In the genomic region with DNA sequence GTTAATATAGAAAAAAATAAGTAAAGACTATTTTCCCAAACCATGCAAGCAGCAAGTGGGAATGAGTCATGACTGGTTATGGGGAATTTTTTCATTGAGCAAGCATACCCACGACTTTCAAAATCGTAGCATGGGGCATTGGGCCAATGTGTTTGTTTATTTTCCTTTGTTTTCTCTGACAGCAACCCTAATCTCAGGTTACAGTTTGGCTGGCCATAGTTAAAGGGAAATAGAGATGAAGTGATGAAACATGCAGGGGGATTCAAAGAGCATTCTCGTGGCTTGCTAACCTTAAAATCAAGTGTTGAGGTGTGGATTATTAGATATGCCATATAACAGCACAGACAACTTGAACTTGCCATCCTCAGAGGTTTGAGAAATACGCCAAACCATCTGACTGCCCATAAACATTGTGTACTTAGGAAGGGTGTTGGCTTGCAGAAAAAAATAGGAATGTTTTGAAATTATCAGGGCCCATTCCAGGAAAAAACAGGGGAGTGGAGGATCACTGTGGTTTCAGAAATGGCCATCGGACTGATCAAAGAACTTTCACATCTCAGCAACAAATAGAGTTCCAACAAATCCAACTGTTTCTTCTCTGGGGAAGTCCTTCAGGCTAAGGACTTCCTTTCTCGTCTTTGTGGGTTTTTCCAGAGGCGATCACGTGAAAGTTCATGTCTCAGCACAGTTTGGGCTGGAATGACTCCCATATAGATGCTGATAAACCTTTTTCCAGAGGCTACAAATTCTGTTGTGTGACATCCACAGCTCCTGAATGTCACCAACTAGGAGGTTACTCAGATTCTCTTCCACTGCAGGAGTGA, we compare ENCODE assay signal across 8 cellular contexts.
DNase-seq lines count a peak whose midpoint lies in the region; ATAC-seq, FAIRE-seq and TF ChIP-seq lines count a peak whose summit lies in the region.

No MANE protein-coding gene starts in this region.

- H3K4me3 Mint-ChIP-seq in glutamatergic neuron (ENCODE audit: unreplicated experiment), result no peak overlapping the region

- H3K36me3 ChIP-seq in BLaER1 (no peaks in the 10 kb centered on the region), bronchial epithelial cell (ENCODE audit: control insufficient read depth, insufficient read depth, low read length) (no peaks in the 10 kb centered on the region), muscle layer of duodenum (ENCODE audit: control insufficient read depth in 1 of 2, insufficient read depth in 2 of 2, low read length in 2 of 2) (no peaks in the 10 kb centered on the region)

- H3K36me3 Mint-ChIP-seq in glutamatergic neuron (ENCODE audit: unreplicated experiment), result no peaks in the 10 kb centered on the region

- DNase-seq in NCI-H1092 treated with DMSO at 0.1 percent for 48 hours (lab: John Stamatoyannopoulos, UW) (peak; percentile 79), bronchial epithelial cell (ENCODE audit: low read depth) (peak; percentile 99), glutamatergic neuron (no peak), HK-2 (ENCODE audit: unreplicated experiment) (no peak)
- DNase-seq in stimulated activated CD4-positive, alpha-beta T cell treated with anti-CD3 and anti-CD28 coated beads, Interleukin-2, amount 100 ng/mL, for 24 hours, result no peak

- no peaks in the 10 kb centered on the region for H4K20me1 ChIP-seq in BLaER1

- no peak for TF ChIP-seq CTCF in bronchial epithelial cell (IDR thresholded peaks at IDR 0.05; ENCODE audit: insufficient read depth, low read length, severe bottlenecking)
- TF ChIP-seq CTCF in glutamatergic neuron (IDR thresholded peaks at IDR 0.05; ENCODE audit: partially characterized antibody, unreplicated experiment), result no peak

- H3K4me1 ChIP-seq in BLaER1 (peaks cover 11% of the 10 kb centered on the region), muscle layer of duodenum (ENCODE audit: control insufficient read depth in 1 of 2, insufficient read depth in 2 of 2, low read length in 2 of 2) (no peaks in the 10 kb centered on the region)

- H3K27me3 ChIP-seq in BLaER1 (no peaks in the 10 kb centered on the region), bronchial epithelial cell (ENCODE audit: control insufficient read depth, insufficient read depth, low read length) (no peaks in the 10 kb centered on the region), muscle layer of duodenum (ENCODE audit: low read depth, low read length) (no peaks in the 10 kb centered on the region)

- peak overlapping the region; percentile 45 for H3K4me2 ChIP-seq in BLaER1

- FAIRE-seq in bronchial epithelial cell (lab: Jason Lieb, UNC), result no peak

- no peak overlapping the region for H3K9ac ChIP-seq in BLaER1

- ATAC-seq in HG03095 (IDR thresholded peaks at IDR 0.05; ENCODE audit: unreplicated experiment), result no peak

- H3K27me3 Mint-ChIP-seq in glutamatergic neuron (ENCODE audit: unreplicated experiment), result no peaks in the 10 kb centered on the region

- H3K9me3 Mint-ChIP-seq in glutamatergic neuron (ENCODE audit: unreplicated experiment), result no peaks in the 10 kb centered on the region

- H3K27ac Mint-ChIP-seq in glutamatergic neuron (ENCODE audit: unreplicated experiment), result no peak overlapping the region

- H3K4me3 ChIP-seq in BLaER1 (no peak overlapping the region), bronchial epithelial cell (ENCODE audit: low read depth, low read length) (no peak overlapping the region), muscle layer of duodenum (ENCODE audit: low read depth in 1 of 2, low read length in 2 of 2) (no peak overlapping the region)

- H3K4me1 Mint-ChIP-seq in glutamatergic neuron (ENCODE audit: low read depth, unreplicated experiment), result no peaks in the 10 kb centered on the region

- H3K27ac ChIP-seq in BLaER1 (no peak overlapping the region), muscle layer of duodenum (ENCODE audit: low read length) (peak overlapping the region; percentile 17)

- H3K9me3 ChIP-seq in BLaER1 (0 out of 2 replicates have a peak, but pooled peaks cover 4% of the 10 kb centered on the region), muscle layer of duodenum (ENCODE audit: control insufficient read depth in 1 of 2, low read length in 2 of 2) (no peaks in the 10 kb centered on the region)

Comparison
In these comparisons a context has a peak if more than half of its experiments do, and no peak if none do; other contexts are left out.
1. DNase-seq: peak in NCI-H1092 treated with DMSO at 0.1 percent for 48 hours (single experiment) and bronchial epithelial cell (single experiment); none in glutamatergic neuron (single experiment), stimulated activated CD4-positive, alpha-beta T cell treated with anti-CD3 and anti-CD28 coated beads, Interleukin-2, amount 100 ng/mL, for 24 hours (0 of 2) and HK-2 (single experiment).